18 cellular contexts compared by ENCODE assay signal in the genomic region with DNA sequence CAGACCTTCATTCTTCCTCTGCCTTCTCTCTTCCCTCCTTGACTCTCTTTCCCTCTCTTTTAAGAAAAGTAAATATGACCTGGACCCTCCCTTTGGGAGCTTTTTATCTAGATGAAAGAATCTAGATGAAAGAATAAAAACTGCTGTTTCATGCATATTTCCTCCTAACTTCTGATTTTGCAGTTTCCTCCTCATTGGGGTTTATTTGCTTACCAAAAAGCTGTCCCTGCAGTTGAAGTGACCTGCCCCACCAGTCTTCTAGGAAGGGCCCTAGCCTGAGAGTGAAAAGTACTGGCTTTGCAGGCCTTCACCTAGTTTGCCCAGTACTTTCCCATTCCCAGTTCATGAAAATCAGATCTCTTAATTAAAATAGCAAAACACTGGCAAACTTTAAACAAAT. TPM values are rescaled to one million over a fixed set of nuclear protein-coding genes. Genes with fewer than 3 reads are reported as not detected.
DNase-seq lines count a peak whose midpoint lies in the region; ATAC-seq, FAIRE-seq and TF ChIP-seq lines count a peak whose summit lies in the region.
"Had no signal": no experiment of that assay in that cellular context is flagged by ENCODE, and none has a peak within 500 bp of the region (broad histone marks: within the 10 kb centered on the region; RNA-seq: fewer than 3 reads in every experiment).

No MANE protein-coding gene starts in this region.

- peaks cover 70% of the 10 kb centered on the region for H3K4me1 Mint-ChIP-seq in CD8-positive, alpha-beta T cell (ENCODE audit: low read depth)
- H3K4me1 Mint-ChIP-seq in activated naive CD8-positive, alpha-beta T cell treated with anti-CD3 and anti-CD28 coated beads, Interleukin-2, amount 50 U/mL, for 24 hours = peaks cover 55% of the 10 kb centered on the region
- H3K4me1 Mint-ChIP-seq in naive thymus-derived CD8-positive, alpha-beta T cell = peaks cover 28 to 63% (median 58%) of the 10 kb centered on the region in 4 donors

- DNase-seq in CD8-positive, alpha-beta T cell = no peak
- no peak for DNase-seq in activated naive CD8-positive, alpha-beta T cell treated with anti-CD3 and anti-CD28 coated beads, Interleukin-2, amount 50 U/mL, for 24 hours
- DNase-seq in naive thymus-derived CD8-positive, alpha-beta T cell = no peak
- DNase-seq in SW480 (ENCODE audit: low spot score) = no peak
- no peak for DNase-seq in EL
- no peak for DNase-seq in H54 (ENCODE audit: insufficient read length, low spot score)
- DNase-seq: head of caudate nucleus; kidney; mucosa of descending colon; NCI-H510A; psoas muscle; stimulated activated CD4-positive, alpha-beta T cell treated with anti-CD3 and anti-CD28 coated beads, Interleukin-12 subunit alpha, Interleukin-12 subunit beta, amount 100 ng/mL, for 4 hours had no signal

- no peak for TF ChIP-seq CTCF in CD8-positive, alpha-beta T cell (IDR thresholded peaks at IDR 0.05)

- no peak overlapping the region for H3K27ac ChIP-seq in CD8-positive, alpha-beta T cell (ENCODE audit: low read depth, low read length)
- H3K27ac ChIP-seq in HUES48 (ENCODE audit: low read depth, low read length) = peak overlapping the region; percentile 14
- H3K27ac ChIP-seq: coronary artery, esophagus muscularis mucosa, psoas muscle had no signal

- peak overlapping the region; percentile 78 for H3K27ac Mint-ChIP-seq in CD8-positive, alpha-beta T cell
- H3K27ac Mint-ChIP-seq in activated naive CD8-positive, alpha-beta T cell treated with anti-CD3 and anti-CD28 coated beads, Interleukin-2, amount 50 U/mL, for 24 hours = peak overlapping the region; percentile 39
- H3K27ac Mint-ChIP-seq in naive thymus-derived CD8-positive, alpha-beta T cell = peak overlapping the region; percentile 25 to 78 (median 64)

- H3K9ac ChIP-seq in HUES48 (ENCODE audit: low read depth, low read length) = no peak overlapping the region

- no peak overlapping the region for H3K4me3 ChIP-seq in CD8-positive, alpha-beta T cell (ENCODE audit: low read depth, low read length)
- H3K4me3 ChIP-seq in HUES48 (ENCODE audit: low read depth, low read length) = no peak overlapping the region
- H3K4me3 ChIP-seq: coronary artery, esophagus muscularis mucosa, mucosa of descending colon, psoas muscle had no signal

- CTCF ChIA-PET in CD8-positive, alpha-beta T cell (lab: Charles Lee) = interaction anchor here (8.2 kb wide), 1 partner anchor 14 kb away, joined by 61 read pairs; no protein-coding TSS in a partner anchor

- H3K27me3 Mint-ChIP-seq in CD8-positive, alpha-beta T cell (ENCODE audit: low read depth) = no peaks in the 10 kb centered on the region
- H3K27me3 Mint-ChIP-seq in activated naive CD8-positive, alpha-beta T cell treated with anti-CD3 and anti-CD28 coated beads, Interleukin-2, amount 50 U/mL, for 24 hours = no peaks in the 10 kb centered on the region
- no peaks in the 10 kb centered on the region for H3K27me3 Mint-ChIP-seq in naive thymus-derived CD8-positive, alpha-beta T cell

- POLR2A ChIA-PET in CD8-positive, alpha-beta T cell (lab: Charles Lee) = interaction anchor here (0.6 to 10.8 kb wide), 4 partner anchors 14 to 27 kb away, joined by 3 to 167 read pairs (median 4); a partner anchor contains a TSS
- POLR2A ChIA-PET in naive thymus-derived CD8-positive, alpha-beta T cell (lab: Charles Lee) = interaction anchor here (0.7 to 11.2 kb wide), 4 partner anchors 11 to 88 kb away, joined by 3 to 204 read pairs (median 4); a partner anchor contains a TSS

- H3K4me1 ChIP-seq in CD8-positive, alpha-beta T cell (ENCODE audit: insufficient read depth, low read length) = peaks cover 46% of the 10 kb centered on the region
- no peaks in the 10 kb centered on the region for H3K4me1 ChIP-seq in HUES48 (ENCODE audit: control insufficient read depth, insufficient read depth, low read length)
- H3K4me1 ChIP-seq: psoas muscle had no signal

- peaks cover 33% of the 10 kb centered on the region for H3K36me3 Mint-ChIP-seq in CD8-positive, alpha-beta T cell
- H3K36me3 Mint-ChIP-seq in activated naive CD8-positive, alpha-beta T cell treated with anti-CD3 and anti-CD28 coated beads, Interleukin-2, amount 50 U/mL, for 24 hours (ENCODE audit: low read depth) = peaks cover 11% of the 10 kb centered on the region
- H3K36me3 Mint-ChIP-seq in naive thymus-derived CD8-positive, alpha-beta T cell = peaks cover 8 to 30% (median 28%) of the 10 kb centered on the region in 3 donors

- FAIRE-seq in H54 (lab: Jason Lieb, UNC) = no peak
- FAIRE-seq: GM12892 had no signal

- H3K9me3 ChIP-seq in CD8-positive, alpha-beta T cell (ENCODE audit: low read length) = no peaks in the 10 kb centered on the region
- no peaks in the 10 kb centered on the region for H3K9me3 ChIP-seq in HUES48 (ENCODE audit: control insufficient read depth, insufficient read depth, low read length)
- H3K9me3 ChIP-seq: esophagus muscularis mucosa, mucosa of descending colon, psoas muscle had no signal

- intact Hi-C loops in CD8-positive, alpha-beta T cell (cut with DNase I, micrococcal nuclease) = no loop called here

- ATAC-seq in CD8-positive, alpha-beta T cell = no peak
- no peak for ATAC-seq in activated naive CD8-positive, alpha-beta T cell treated with anti-CD3 and anti-CD28 coated beads, Interleukin-2, amount 50 U/mL, for 24 hours
- ATAC-seq in naive thymus-derived CD8-positive, alpha-beta T cell = no peak
- ATAC-seq in HG02763 (IDR thresholded peaks at IDR 0.05; ENCODE audit: unreplicated experiment) = no peak
- ATAC-seq: mucosa of descending colon, Panc1, psoas muscle had no signal

- no peaks in the 10 kb centered on the region for H3K9me3 Mint-ChIP-seq in CD8-positive, alpha-beta T cell
- no peaks in the 10 kb centered on the region for H3K9me3 Mint-ChIP-seq in activated naive CD8-positive, alpha-beta T cell treated with anti-CD3 and anti-CD28 coated beads, Interleukin-2, amount 50 U/mL, for 24 hours
- no peaks in the 10 kb centered on the region for H3K9me3 Mint-ChIP-seq in naive thymus-derived CD8-positive, alpha-beta T cell

- TF ChIP-seq POLR2A in H54 (IDR thresholded peaks at IDR 0.05; ENCODE audit: low read depth, low read length) = no peak

- no peaks in the 10 kb centered on the region for H3K27me3 ChIP-seq in CD8-positive, alpha-beta T cell (ENCODE audit: insufficient read depth, low read length)
- H3K27me3 ChIP-seq in HUES48 (ENCODE audit: control insufficient read depth, insufficient read depth, low read length) = no peaks in the 10 kb centered on the region
- H3K27me3 ChIP-seq: esophagus muscularis mucosa had no signal

- no peaks in the 10 kb centered on the region for H3K36me3 ChIP-seq in CD8-positive, alpha-beta T cell (ENCODE audit: insufficient read depth, low read length)
- peaks cover 90% of the 10 kb centered on the region for H3K36me3 ChIP-seq in HUES48 (ENCODE audit: control insufficient read depth, insufficient read depth, low read length)

- H3K4me3 Mint-ChIP-seq in CD8-positive, alpha-beta T cell = peak overlapping the region; percentile 32
- H3K4me3 Mint-ChIP-seq in activated naive CD8-positive, alpha-beta T cell treated with anti-CD3 and anti-CD28 coated beads, Interleukin-2, amount 50 U/mL, for 24 hours = no peak overlapping the region
- H3K4me3 Mint-ChIP-seq in naive thymus-derived CD8-positive, alpha-beta T cell = peak overlapping the region in 8 of 10 donors; percentile 38 to 73 (median 54)

RNA-seq across cellular contexts. Expression of a gene that starts 28.3 kb away (rescaled TPM):
- 100 to 1,000 TPM; 105 to 122 TPM for total RNA-seq in CD8-positive, alpha-beta T cell
- 100 to 1,000 TPM in 1 of 2 experiments, 10 to 100 TPM in 1; 97.3 to 114 TPM for total RNA-seq in naive thymus-derived CD8-positive, alpha-beta T cell
- polyA plus RNA-seq in naive thymus-derived CD8-positive, alpha-beta T cell = 100 to 1,000 TPM; 167 to 185 (median 168) TPM

RNA-seq across cellular contexts. Expression of a gene that starts 51.8 kb away (rescaled TPM):
- total RNA-seq in CD8-positive, alpha-beta T cell = 1 to 10 TPM; 6.8 to 7.3 TPM
- 10 to 100 TPM; 32.5 to 32.6 TPM for total RNA-seq in naive thymus-derived CD8-positive, alpha-beta T cell
- polyA plus RNA-seq in naive thymus-derived CD8-positive, alpha-beta T cell = 10 to 100 TPM; 44.8 to 55.4 (median 45.7) TPM

Comparison
In these comparisons a context has a peak if more than half of its experiments do, and no peak if none do; other contexts are left out.
1. RNA of a gene that starts 51.8 kb away (total RNA-seq): 32.5 to 32.6 TPM in naive thymus-derived CD8-positive, alpha-beta T cell; 6.8 to 7.3 TPM in CD8-positive, alpha-beta T cell; every median in the first group is over 4 times any median in the second.
2. Peak in every context shown above with its lines, with median percentiles within 50 percentile points of each other: H3K27ac Mint-ChIP-seq.